In the genomic region with DNA sequence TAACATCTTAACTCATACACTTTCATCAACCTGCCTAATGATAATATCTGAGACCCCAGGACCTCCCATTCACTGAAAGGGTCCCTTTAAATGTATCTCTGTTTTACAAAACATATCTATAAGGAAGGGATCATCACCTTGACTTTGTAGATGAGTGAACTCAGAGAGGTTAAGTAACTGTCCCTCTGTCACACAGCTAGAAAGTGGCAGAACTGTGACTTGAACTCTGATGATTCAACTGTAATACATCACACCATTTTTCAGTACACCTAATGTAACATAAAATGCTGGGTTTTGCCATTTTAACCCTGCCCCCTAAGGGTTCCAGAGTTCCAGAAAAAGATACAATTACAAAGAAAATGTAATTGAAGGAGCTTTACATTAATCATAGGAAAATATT, we compare ENCODE assay signal across 28 cellular contexts.
"Had no signal": no experiment of that assay in that cellular context is flagged by ENCODE, and none has a peak within 500 bp of the region (broad histone marks: within the 10 kb centered on the region; RNA-seq: fewer than 3 reads in every experiment).

No MANE protein-coding gene starts in this region.

- H3K9me3 Mint-ChIP-seq: effector memory CD8-positive, alpha-beta T cell; memory B cell had no signal

- H3K27ac ChIP-seq: colonic mucosa, epithelial cell of prostate, esophagus squamous epithelium, gastrocnemius medialis, heart right ventricle, lower lobe of right lung had no signal

- H3K27me3 Mint-ChIP-seq: dendritic cell treated with granulocyte-macrophage colony-stimulating factor and Interleukin-4, amounts not matched to agents 40 ng/mL and 50 ng/mL, for 4 days; effector memory CD8-positive, alpha-beta T cell; memory B cell; naive thymus-derived CD4-positive, alpha-beta T cell had no signal

- H3K4me3 ChIP-seq: colonic mucosa, esophagus squamous epithelium, gastrocnemius medialis, heart right ventricle, lower lobe of right lung had no signal

- DNase-seq: colonic mucosa; cortex of kidney; effector CD8-positive, alpha-beta T cell; effector memory CD8-positive, alpha-beta T cell; endodermal cell; erythroblast; esophagus squamous epithelium; foreskin fibroblast; foreskin melanocyte; gastrocnemius medialis; glutamatergic neuron; head of caudate nucleus; heart right ventricle; hippocampal formation; left colon; left ventricle myocardium superior; lower lobe of right lung; mesendoderm; midbrain; naive thymus-derived CD4-positive, alpha-beta T cell had no signal

- ATAC-seq: effector memory CD8-positive, alpha-beta T cell; esophagus mucosa; gastrocnemius medialis; heart right ventricle; left colon; left lobe of liver; left ventricle myocardium superior; lower lobe of right lung; naive thymus-derived CD4-positive, alpha-beta T cell had no signal

- FAIRE-seq: endometrium, islet of Langerhans, keratinocyte had no signal

- H3K27me3 ChIP-seq: colonic mucosa, esophagus squamous epithelium, gastrocnemius medialis, heart right ventricle had no signal

- H3K27ac Mint-ChIP-seq: dendritic cell treated with granulocyte-macrophage colony-stimulating factor and Interleukin-4, amounts not matched to agents 40 ng/mL and 50 ng/mL, for 4 days; endodermal cell; memory B cell; naive thymus-derived CD4-positive, alpha-beta T cell had no signal

- H3K36me3 ChIP-seq: colonic mucosa, esophagus squamous epithelium, gastrocnemius medialis, heart right ventricle, lower lobe of right lung had no signal

- H3K4me3 Mint-ChIP-seq: dendritic cell treated with granulocyte-macrophage colony-stimulating factor and Interleukin-4, amounts not matched to agents 40 ng/mL and 50 ng/mL, for 4 days; effector memory CD8-positive, alpha-beta T cell; endodermal cell; memory B cell; naive thymus-derived CD4-positive, alpha-beta T cell had no signal

- H3K9me3 ChIP-seq: colonic mucosa, esophagus squamous epithelium, gastrocnemius medialis, heart right ventricle had no signal

- H3K4me1 ChIP-seq: colonic mucosa, esophagus squamous epithelium, gastrocnemius medialis, lower lobe of right lung had no signal
